Comparison of ENCODE assay signal across 1 cellular context in genomic region chr7:134702366-134703240, GRCh38.
TF ChIP-seq lines count a peak whose summit lies in the region.

No MANE protein-coding gene starts in this region.

TF ChIP-seq in SK-N-SH treated with all-trans-retinoic acid at 6 μM for 48 hours, 23 proteins besides CTCF, POLR2A, EP300 and RAD21 (continued from another document):
- TF ChIP-seq, protein P1, sequence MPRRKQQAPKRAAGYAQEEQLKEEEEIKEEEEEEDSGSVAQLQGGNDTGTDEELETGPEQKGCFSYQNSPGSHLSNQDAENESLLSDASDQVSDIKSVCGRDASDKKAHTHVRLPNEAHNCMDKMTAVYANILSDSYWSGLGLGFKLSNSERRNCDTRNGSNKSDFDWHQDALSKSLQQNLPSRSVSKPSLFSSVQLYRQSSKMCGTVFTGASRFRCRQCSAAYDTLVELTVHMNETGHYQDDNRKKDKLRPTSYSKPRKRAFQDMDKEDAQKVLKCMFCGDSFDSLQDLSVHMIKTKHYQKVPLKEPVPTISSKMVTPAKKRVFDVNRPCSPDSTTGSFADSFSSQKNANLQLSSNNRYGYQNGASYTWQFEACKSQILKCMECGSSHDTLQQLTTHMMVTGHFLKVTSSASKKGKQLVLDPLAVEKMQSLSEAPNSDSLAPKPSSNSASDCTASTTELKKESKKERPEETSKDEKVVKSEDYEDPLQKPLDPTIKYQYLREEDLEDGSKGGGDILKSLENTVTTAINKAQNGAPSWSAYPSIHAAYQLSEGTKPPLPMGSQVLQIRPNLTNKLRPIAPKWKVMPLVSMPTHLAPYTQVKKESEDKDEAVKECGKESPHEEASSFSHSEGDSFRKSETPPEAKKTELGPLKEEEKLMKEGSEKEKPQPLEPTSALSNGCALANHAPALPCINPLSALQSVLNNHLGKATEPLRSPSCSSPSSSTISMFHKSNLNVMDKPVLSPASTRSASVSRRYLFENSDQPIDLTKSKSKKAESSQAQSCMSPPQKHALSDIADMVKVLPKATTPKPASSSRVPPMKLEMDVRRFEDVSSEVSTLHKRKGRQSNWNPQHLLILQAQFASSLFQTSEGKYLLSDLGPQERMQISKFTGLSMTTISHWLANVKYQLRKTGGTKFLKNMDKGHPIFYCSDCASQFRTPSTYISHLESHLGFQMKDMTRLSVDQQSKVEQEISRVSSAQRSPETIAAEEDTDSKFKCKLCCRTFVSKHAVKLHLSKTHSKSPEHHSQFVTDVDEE (CRISPR knock-in tag; IDR thresholded peaks at IDR 0.05) = no peak
- TF ChIP-seq TCF4 (CRISPR knock-in tag; IDR thresholded peaks at IDR 0.05; ENCODE audit: borderline replicate concordance) (no peak), GLIS3 (CRISPR knock-in tag; IDR thresholded peaks at IDR 0.05) (no peak), ESRRG (CRISPR knock-in tag; IDR thresholded peaks at IDR 0.05) (no peak), BACH2 (CRISPR knock-in tag; IDR thresholded peaks at IDR 0.05; ENCODE audit: borderline replicate concordance) (no peak), TOX (CRISPR knock-in tag; IDR thresholded peaks at IDR 0.05; ENCODE audit: borderline replicate concordance) (no peak)
- TF ChIP-seq, protein P2, sequence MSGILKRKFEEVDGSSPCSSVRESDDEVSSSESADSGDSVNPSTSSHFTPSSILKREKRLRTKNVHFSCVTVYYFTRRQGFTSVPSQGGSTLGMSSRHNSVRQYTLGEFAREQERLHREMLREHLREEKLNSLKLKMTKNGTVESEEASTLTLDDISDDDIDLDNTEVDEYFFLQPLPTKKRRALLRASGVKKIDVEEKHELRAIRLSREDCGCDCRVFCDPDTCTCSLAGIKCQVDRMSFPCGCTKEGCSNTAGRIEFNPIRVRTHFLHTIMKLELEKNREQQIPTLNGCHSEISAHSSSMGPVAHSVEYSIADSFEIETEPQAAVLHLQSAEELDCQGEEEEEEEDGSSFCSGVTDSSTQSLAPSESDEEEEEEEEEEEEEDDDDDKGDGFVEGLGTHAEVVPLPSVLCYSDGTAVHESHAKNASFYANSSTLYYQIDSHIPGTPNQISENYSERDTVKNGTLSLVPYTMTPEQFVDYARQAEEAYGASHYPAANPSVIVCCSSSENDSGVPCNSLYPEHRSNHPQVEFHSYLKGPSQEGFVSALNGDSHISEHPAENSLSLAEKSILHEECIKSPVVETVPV (CRISPR knock-in tag; IDR thresholded peaks at IDR 0.05) = no peak
